In genomic region chr10:60099998-60100747, GRCh38 we compare ENCODE assay signal across 8 cellular contexts.
A peak's percentile ranks its signal among the peaks of the same experiment; 100 is the strongest.
DNase-seq lines count a peak whose midpoint lies in the region; ATAC-seq and TF ChIP-seq lines count a peak whose summit lies in the region.

No MANE protein-coding gene starts in this region.

- H3K4me3 Mint-ChIP-seq in CD4-positive, CD25-positive, alpha-beta regulatory T cell, result no peak overlapping the region
- H3K4me3 Mint-ChIP-seq in T-helper 2 cell treated with Interferon-gamma antibody and Interleukin-4, amounts not matched to agents 5 μg/mL and 100 μg/mL, for 36 hours, result no peak overlapping the region

- H3K27ac Mint-ChIP-seq in CD4-positive, CD25-positive, alpha-beta regulatory T cell, result peak overlapping the region in 1 of 3 donors; percentile 46
- H3K27ac Mint-ChIP-seq in T-helper 2 cell treated with Interferon-gamma antibody and Interleukin-4, amounts not matched to agents 5 μg/mL and 100 μg/mL, for 36 hours, result no peak overlapping the region

- peak in 2 of 3 donors; percentile 14 to 38 for DNase-seq in CD4-positive, CD25-positive, alpha-beta regulatory T cell
- DNase-seq in NCI-H1694 (lab: John Stamatoyannopoulos, UW) (peak; percentile 59), amniotic epithelial cell (ENCODE audit: low read depth) (peak; percentile 62), right atrium auricular region (ENCODE audit: low spot score) (no peak), gastrocnemius medialis (no peak)
- no peak for DNase-seq in T-helper 2 cell treated with Interferon-gamma antibody and Interleukin-4, amounts not matched to agents 5 μg/mL and 100 μg/mL, for 36 hours (ENCODE audit: low spot score)

- H3K27ac ChIP-seq in CD4-positive, CD25-positive, alpha-beta regulatory T cell (ENCODE audit: insufficient read depth, low read length, poor library complexity, severe bottlenecking), result no peak overlapping the region
- peak overlapping the region in 1 of 2 donors; percentile 6 for H3K27ac ChIP-seq in right atrium auricular region
- peak overlapping the region; percentile 32 to 49 (median 40) for H3K27ac ChIP-seq in gastrocnemius medialis

- intact Hi-C loops in gastrocnemius medialis (cut with DNase I; ENCODE audit: low total_unique reads), result loop anchor here (5.0 kb wide), 2 partner anchors 332 to 552 kb away; no protein-coding TSS in a partner anchor

- no peaks in the 10 kb centered on the region for H3K4me1 ChIP-seq in CD4-positive, CD25-positive, alpha-beta regulatory T cell (ENCODE audit: control insufficient read depth, insufficient read depth, low read length, poor library complexity, severe bottlenecking)
- peaks cover 0 to 7% of the 10 kb centered on the region in 2 donors for H3K4me1 ChIP-seq in right atrium auricular region
- no peaks in the 10 kb centered on the region for H3K4me1 ChIP-seq in gastrocnemius medialis

- no peak overlapping the region for H3K4me3 ChIP-seq in CD4-positive, CD25-positive, alpha-beta regulatory T cell (ENCODE audit: low read depth, low read length)
- H3K4me3 ChIP-seq in right atrium auricular region (no peak overlapping the region), gastrocnemius medialis (no peak overlapping the region)

- no peak for TF ChIP-seq POLR2A in gastrocnemius medialis (IDR thresholded peaks at IDR 0.05)

- TF ChIP-seq CTCF in right atrium auricular region (IDR thresholded peaks at IDR 0.05) (peak; percentile 35 to 66), gastrocnemius medialis (IDR thresholded peaks at IDR 0.05 in 4 of 5, conservative IDR thresholded peaks at IDR 0.05 in 1 of 5) (peak; percentile 55 to 68 (median 57))

- H3K27me3 Mint-ChIP-seq in CD4-positive, CD25-positive, alpha-beta regulatory T cell, result no peaks in the 10 kb centered on the region
- no peaks in the 10 kb centered on the region for H3K27me3 Mint-ChIP-seq in T-helper 2 cell treated with Interferon-gamma antibody and Interleukin-4, amounts not matched to agents 5 μg/mL and 100 μg/mL, for 36 hours (ENCODE audit: low read depth)

- H3K27me3 ChIP-seq in CD4-positive, CD25-positive, alpha-beta regulatory T cell (ENCODE audit: control insufficient read depth, insufficient read depth, low read length), result no peaks in the 10 kb centered on the region
- no peaks in the 10 kb centered on the region for H3K27me3 ChIP-seq in right atrium auricular region
- H3K27me3 ChIP-seq in gastrocnemius medialis, result no peaks in the 10 kb centered on the region

- no peaks in the 10 kb centered on the region for H3K36me3 ChIP-seq in CD4-positive, CD25-positive, alpha-beta regulatory T cell (ENCODE audit: control insufficient read depth, insufficient read depth, low read length)
- H3K36me3 ChIP-seq in right atrium auricular region (peaks cover 9% of the 10 kb centered on the region), gastrocnemius medialis (peaks cover 0 to 27% of the 10 kb centered on the region in 2 donors)

- in situ Hi-C loops in gastrocnemius medialis (cut with MboI; ENCODE audit: low sequenced_read_pairs in 4 of 4), result loop anchor here (5.0 to 25.0 kb wide), 7 partner anchors 107 to 562 kb away; no protein-coding TSS in a partner anchor

- H3K4me1 Mint-ChIP-seq in CD4-positive, CD25-positive, alpha-beta regulatory T cell, result no peaks in the 10 kb centered on the region
- no peaks in the 10 kb centered on the region for H3K4me1 Mint-ChIP-seq in T-helper 2 cell treated with Interferon-gamma antibody and Interleukin-4, amounts not matched to agents 5 μg/mL and 100 μg/mL, for 36 hours (ENCODE audit: low read depth)

- peak in 1 of 2 donors; percentile 55 for ATAC-seq in CD4-positive, CD25-positive, alpha-beta regulatory T cell (ENCODE audit: low read depth in 2 of 2)
- ATAC-seq in GM19395 (IDR thresholded peaks at IDR 0.05; ENCODE audit: unreplicated experiment) (peak; percentile 55), gastrocnemius medialis (peak; percentile 63 to 91), HG02938 (IDR thresholded peaks at IDR 0.05; ENCODE audit: unreplicated experiment) (no peak)

- H3K9me3 ChIP-seq in CD4-positive, CD25-positive, alpha-beta regulatory T cell (ENCODE audit: control insufficient read depth in 2 of 2, low read length in 2 of 2), result no peaks in the 10 kb centered on the region
- H3K9me3 ChIP-seq in right atrium auricular region, result no peaks in the 10 kb centered on the region
- H3K9me3 ChIP-seq in gastrocnemius medialis, result no peaks in the 10 kb centered on the region

- no peaks in the 10 kb centered on the region for H3K9me3 Mint-ChIP-seq in CD4-positive, CD25-positive, alpha-beta regulatory T cell
- no peaks in the 10 kb centered on the region for H3K9me3 Mint-ChIP-seq in T-helper 2 cell treated with Interferon-gamma antibody and Interleukin-4, amounts not matched to agents 5 μg/mL and 100 μg/mL, for 36 hours

- H3K36me3 Mint-ChIP-seq in CD4-positive, CD25-positive, alpha-beta regulatory T cell, result no peaks in the 10 kb centered on the region
- no peaks in the 10 kb centered on the region for H3K36me3 Mint-ChIP-seq in T-helper 2 cell treated with Interferon-gamma antibody and Interleukin-4, amounts not matched to agents 5 μg/mL and 100 μg/mL, for 36 hours (ENCODE audit: low read depth)

Comparison
In these comparisons a context has a peak if more than half of its experiments do, and no peak if none do; other contexts are left out.
1. DNase-seq: peak in CD4-positive, CD25-positive, alpha-beta regulatory T cell (2 of 3), NCI-H1694 (single experiment) and amniotic epithelial cell (single experiment); none in right atrium auricular region (single experiment), gastrocnemius medialis (0 of 2) and T-helper 2 cell treated with Interferon-gamma antibody and Interleukin-4, amounts not matched to agents 5 μg/mL and 100 μg/mL, for 36 hours (single experiment).